In genomic region chr16:4909825-4910224, GRCh38 we compare ENCODE assay signal across 33 cellular contexts. TPM values are rescaled to one million over a fixed set of nuclear protein-coding genes. Genes with fewer than 3 reads are reported as not detected.
"Had no signal": no experiment of that assay in that cellular context is flagged by ENCODE, and none has a peak within 500 bp of the region (broad histone marks: within the 10 kb centered on the region; RNA-seq: fewer than 3 reads in every experiment).

No MANE protein-coding gene starts in this region.

- ATAC-seq: gastroesophageal sphincter; left lobe of liver; lower lobe of right lung; naive thymus-derived CD8-positive, alpha-beta T cell; pancreas; upper lobe of right lung had no signal

- H3K9me3 ChIP-seq: gastroesophageal sphincter, lower lobe of right lung, pancreas, prostate gland, sigmoid colon, suprapubic skin, tibial artery, upper lobe of right lung had no signal

- H3K27me3 ChIP-seq: gastroesophageal sphincter, pancreas, sigmoid colon, suprapubic skin, upper lobe of right lung had no signal

- H3K4me3 ChIP-seq: gastroesophageal sphincter, lower lobe of right lung, pancreas, prostate gland, sigmoid colon, suprapubic skin, tibial artery, upper lobe of right lung had no signal

- H3K4me1 ChIP-seq: gastroesophageal sphincter, pancreas, prostate gland, sigmoid colon, tibial artery, upper lobe of right lung had no signal

- H3K27ac ChIP-seq: gastroesophageal sphincter, lower lobe of right lung, pancreas, prostate gland, sigmoid colon, suprapubic skin, tibial artery, upper lobe of right lung had no signal

- DNase-seq: activated CD4-positive, alpha-beta memory T cell treated with anti-CD3 and anti-CD28 coated beads, Interleukin-2, amount 10 ng/mL, durations not matched to agents 7 days and 5 days; activated CD4-positive, alpha-beta T cell treated with anti-CD3 and anti-CD28 coated beads, Interleukin-2, amount 10 ng/mL, durations not matched to agents 7 days and 5 days; activated CD4-positive, CD25-positive, alpha-beta regulatory T cell treated with anti-CD3 and anti-CD28 coated beads, Interleukin-2, amount 50 U/mL, for 72 hours; activated CD8-positive, alpha-beta memory T cell treated with anti-CD3 and anti-CD28 coated beads, Interleukin-2, amount 50 U/mL, for 48 hours; activated gamma-delta T cell treated with Interleukin-2 at 50 U/mL for 16 hours; activated naive CD4-positive, alpha-beta T cell treated with anti-CD3 and anti-CD28 coated beads, Interleukin-2, amount 50 U/mL, for 16 hours; activated T-cell treated with anti-CD3 and anti-CD28 coated beads, Interleukin-2, amount 50 U/mL, for 24 hours; amniotic stem cell; central memory CD4-positive, alpha-beta T cell; dermis blood vessel endothelial cell; effector CD4-positive, alpha-beta T cell; erythroblast; hypothalamus; kidney glomerular epithelial cell; lower lobe of right lung; mesenchymal stem cell; naive thymus-derived CD8-positive, alpha-beta T cell; nucleus accumbens; pancreas; retina; sigmoid colon; small intestine; stimulated activated CD4-positive, alpha-beta T cell treated with anti-CD3 and anti-CD28 coated beads, Interleukin-1b, Interleukin-23, amount 100 ng/mL, for 48 hours; stimulated activated CD4-positive, alpha-beta T cell treated with anti-CD3 and anti-CD28 coated beads, Interleukin-4, amount 100 ng/mL, for 4 hours; stimulated activated CD8-positive, alpha-beta memory T cell treated with anti-CD3 and anti-CD28 coated beads, Interleukin-4, amount 100 ng/mL, for 48 hours; stimulated activated naive CD4-positive, alpha-beta T cell; T-helper 2 cell; tibial artery; upper lobe of right lung had no signal

- H3K36me3 ChIP-seq: lower lobe of right lung, pancreas, prostate gland, sigmoid colon, upper lobe of right lung had no signal

RNA-seq across cellular contexts. Expression of gene PPL, which starts 27.1 kb away (rescaled TPM):
- total RNA-seq: activated CD4-positive, alpha-beta T cell treated with anti-CD3 and anti-CD28 coated beads, Interleukin-2, amount 10 ng/mL, durations not matched to agents 7 days and 5 days; naive thymus-derived CD8-positive, alpha-beta T cell had no signal

RNA-seq across cellular contexts. Expression of gene SEC14L5, which starts 48.3 kb away (rescaled TPM):
- total RNA-seq: activated CD4-positive, alpha-beta T cell treated with anti-CD3 and anti-CD28 coated beads, Interleukin-2, amount 10 ng/mL, durations not matched to agents 7 days and 5 days; dermis blood vessel endothelial cell; naive thymus-derived CD8-positive, alpha-beta T cell had no signal
